Comparison of ENCODE assay signal across 26 cellular contexts in the genomic region with DNA sequence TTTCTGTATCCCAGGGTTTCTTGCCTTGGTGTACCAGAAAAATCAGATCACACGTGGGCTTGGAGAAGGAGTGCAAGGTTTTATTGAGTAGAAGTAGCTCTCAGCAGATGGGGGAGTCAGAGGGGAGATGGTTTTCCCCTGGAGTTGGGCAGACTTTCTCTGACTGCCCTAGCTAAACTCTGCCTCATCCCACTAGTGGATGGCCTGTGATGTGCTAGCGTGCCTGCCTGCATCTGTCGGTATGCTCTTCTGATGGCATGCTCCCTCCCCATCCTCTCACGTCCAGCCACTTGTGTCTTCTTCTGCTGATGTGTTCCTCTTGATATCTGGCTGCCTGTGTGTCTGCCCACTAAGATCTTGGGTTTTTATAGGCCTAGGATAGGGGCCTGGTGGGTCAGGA.
"Had no signal": no experiment of that assay in that cellular context is flagged by ENCODE, and none has a peak within 500 bp of the region (broad histone marks: within the 10 kb centered on the region; RNA-seq: fewer than 3 reads in every experiment).

No MANE protein-coding gene starts in this region.

- H3K36me3 ChIP-seq: breast epithelium, Peyer's patch, SJCRH30 had no signal

- H3K27me3 Mint-ChIP-seq: activated naive CD4-positive, alpha-beta T cell treated with anti-CD3 and anti-CD28 coated beads, Interleukin-2, amount 50 U/mL, for 24 hours had no signal

- H3K27ac ChIP-seq: breast epithelium, Peyer's patch, RWPE1, SJCRH30 had no signal

- ATAC-seq: activated CD8-positive, alpha-beta T cell treated with anti-CD3 and anti-CD28 coated beads, Interleukin-2, amount 10 ng/mL, durations not matched to agents 7 days and 5 days; SK-N-SH treated with all-trans-retinoic acid at 6 μM for 48 hours had no signal

- DNase-seq: activated CD4-positive, alpha-beta T cell treated with anti-CD3 and anti-CD28 coated beads for 48 hours; activated CD4-positive, alpha-beta T cell treated with anti-CD3 and anti-CD28 coated beads, Interleukin-2, amount 50 U/mL, for 4 hours; activated CD4-positive, CD25-positive, alpha-beta regulatory T cell treated with anti-CD3 and anti-CD28 coated beads, Interleukin-2, amount 50 U/mL, for 72 hours; activated CD8-positive, alpha-beta memory T cell treated with anti-CD3 and anti-CD28 coated beads, Interleukin-2, amount 50 U/mL, for 48 hours; activated CD8-positive, alpha-beta T cell treated with anti-CD3 and anti-CD28 coated beads, Interleukin-2, amount 10 ng/mL, durations not matched to agents 7 days and 5 days; activated effector memory CD4-positive, alpha-beta T cell treated with Interleukin-2 at 50 U/mL for 16 hours; activated naive CD4-positive, alpha-beta T cell; activated T-cell treated with anti-CD3 and anti-CD28 coated beads, Interleukin-2, amount 50 U/mL, for 1 hour; aorta; cerebellar nuclear complex; MM.1S; NCI-H1105 treated with DMSO at 0.1 percent for 48 hours; NCI-H1436 treated with DMSO at 0.1 percent for 48 hours; NCI-H187; NCI-H2081; NCI-H510A treated with DMSO at 0.1 percent for 48 hours; OCI-M1; Peyer's patch; Right ventricle myocardium superior; SJCRH30; SW 1271 had no signal

- H3K27me3 ChIP-seq: breast epithelium, Peyer's patch, SJCRH30 had no signal

- H3K4me1 ChIP-seq: breast epithelium, Peyer's patch, SJCRH30 had no signal

- H3K4me3 ChIP-seq: breast epithelium, Peyer's patch, SJCRH30 had no signal

- H3K9me3 Mint-ChIP-seq: activated naive CD4-positive, alpha-beta T cell treated with anti-CD3 and anti-CD28 coated beads, Interleukin-2, amount 50 U/mL, for 24 hours had no signal

- FAIRE-seq: colon had no signal

- H3K4me3 Mint-ChIP-seq: activated CD8-positive, alpha-beta T cell treated with anti-CD3 and anti-CD28 coated beads, Interleukin-2, amount 10 ng/mL, durations not matched to agents 7 days and 5 days; activated naive CD4-positive, alpha-beta T cell treated with anti-CD3 and anti-CD28 coated beads, Interleukin-2, amount 50 U/mL, for 24 hours had no signal

- H3K36me3 Mint-ChIP-seq: activated naive CD4-positive, alpha-beta T cell treated with anti-CD3 and anti-CD28 coated beads, Interleukin-2, amount 50 U/mL, for 24 hours had no signal

- H3K9me3 ChIP-seq: breast epithelium, Peyer's patch, SJCRH30 had no signal

- H3K27ac Mint-ChIP-seq: activated CD8-positive, alpha-beta T cell treated with anti-CD3 and anti-CD28 coated beads, Interleukin-2, amount 10 ng/mL, durations not matched to agents 7 days and 5 days; activated naive CD4-positive, alpha-beta T cell treated with anti-CD3 and anti-CD28 coated beads, Interleukin-2, amount 50 U/mL, for 24 hours had no signal

- H3K4me1 Mint-ChIP-seq: activated naive CD4-positive, alpha-beta T cell treated with anti-CD3 and anti-CD28 coated beads, Interleukin-2, amount 50 U/mL, for 24 hours had no signal
